Comparison of ENCODE assay signal across 8 cellular contexts in genomic region chr14:49598479-49599301, GRCh38. TPM values are rescaled to one million over a fixed set of nuclear protein-coding genes. Genes with fewer than 3 reads are reported as not detected.
DNase-seq lines count a peak whose midpoint lies in the region; ATAC-seq lines count a peak whose summit lies in the region.

LRR1 (plus strand) TSS chr14:49598940; CDS start chr14:49599021, 81 bp downstream.

- H3K36me3 Mint-ChIP-seq in CD4-positive, CD25-positive, alpha-beta regulatory T cell, result no peaks in the 10 kb centered on the region

- peak; percentile 77 to 89 (median 86) for DNase-seq in CD4-positive, CD25-positive, alpha-beta regulatory T cell
- DNase-seq in HK-2 (ENCODE audit: unreplicated experiment) (peak; percentile 90), NCI-H82 (lab: John Stamatoyannopoulos, UW) (peak; percentile 85), medulla oblongata (ENCODE audit: extremely low spot score) (peak; percentile 77)
- peak; percentile 57 to 78 for DNase-seq in activated CD8-positive, alpha-beta memory T cell treated with anti-CD3 and anti-CD28 coated beads for 1 hour (ENCODE audit: extremely low read depth in 1 of 2, low read depth in 1 of 2)
- DNase-seq in effector CD4-positive, alpha-beta T cell, result peak; percentile 75
- peak; percentile 69 to 81 (median 76) for DNase-seq in stimulated activated CD4-positive, alpha-beta T cell treated with anti-CD3 and anti-CD28 coated beads, TNF-alpha, amount 100 ng/mL, for 48 hours (ENCODE audit: low read depth in 3 of 3)

- no peaks in the 10 kb centered on the region for H3K27me3 Mint-ChIP-seq in CD4-positive, CD25-positive, alpha-beta regulatory T cell

- peaks cover 22% of the 10 kb centered on the region for H3K4me1 ChIP-seq in CD4-positive, CD25-positive, alpha-beta regulatory T cell (ENCODE audit: control insufficient read depth, insufficient read depth, low read length, poor library complexity, severe bottlenecking)

- H3K9me3 ChIP-seq in CD4-positive, CD25-positive, alpha-beta regulatory T cell (ENCODE audit: control insufficient read depth in 2 of 2, low read length in 2 of 2), result no peaks in the 10 kb centered on the region

- H3K9me3 Mint-ChIP-seq in CD4-positive, CD25-positive, alpha-beta regulatory T cell, result peaks cover 0 to 1% (median 0%) of the 10 kb centered on the region in 7 donors

- H3K4me3 ChIP-seq in CD4-positive, CD25-positive, alpha-beta regulatory T cell (ENCODE audit: low read depth, low read length), result peak within 1 kb of the TSS; percentile 97

- peak within 1 kb of the TSS; percentile 98 to 99 (median 99) for H3K27ac Mint-ChIP-seq in CD4-positive, CD25-positive, alpha-beta regulatory T cell

- H3K36me3 ChIP-seq in CD4-positive, CD25-positive, alpha-beta regulatory T cell (ENCODE audit: control insufficient read depth, insufficient read depth, low read length), result peaks cover 2% of the 10 kb centered on the region

- H3K27me3 ChIP-seq in CD4-positive, CD25-positive, alpha-beta regulatory T cell (ENCODE audit: control insufficient read depth, insufficient read depth, low read length), result no peaks in the 10 kb centered on the region

- peak within 1 kb of the TSS; percentile 91 for H3K27ac ChIP-seq in CD4-positive, CD25-positive, alpha-beta regulatory T cell (ENCODE audit: insufficient read depth, low read length, poor library complexity, severe bottlenecking)

- peaks cover 23 to 39% (median 31%) of the 10 kb centered on the region in 4 donors for H3K4me1 Mint-ChIP-seq in CD4-positive, CD25-positive, alpha-beta regulatory T cell

- peak; percentile 87 for ATAC-seq in CD4-positive, CD25-positive, alpha-beta regulatory T cell (ENCODE audit: low read depth in 2 of 2)
- peak; percentile 62 for ATAC-seq in GM19452 (IDR thresholded peaks at IDR 0.05; ENCODE audit: unreplicated experiment)

- H3K4me3 Mint-ChIP-seq in CD4-positive, CD25-positive, alpha-beta regulatory T cell, result peak within 1 kb of the TSS; percentile 97 to 99 (median 98)

RNA-seq across cellular contexts. Expression of gene LRR1, which starts in this region (rescaled TPM):
- total RNA-seq in CD4-positive, CD25-positive, alpha-beta regulatory T cell, result 11.2 TPM
- 10 to 100 TPM; 13.9 to 26.7 (median 20.3) TPM for polyA plus RNA-seq in CD4-positive, CD25-positive, alpha-beta regulatory T cell

Comparison
In these comparisons a context has a peak if more than half of its experiments do, and no peak if none do; other contexts are left out.
1. Peak in every context shown above with its lines: DNase-seq, ATAC-seq, H3K4me3 ChIP-seq and H3K27ac ChIP-seq.